Comparison of ENCODE assay signal across 8 cellular contexts in the genomic region with DNA sequence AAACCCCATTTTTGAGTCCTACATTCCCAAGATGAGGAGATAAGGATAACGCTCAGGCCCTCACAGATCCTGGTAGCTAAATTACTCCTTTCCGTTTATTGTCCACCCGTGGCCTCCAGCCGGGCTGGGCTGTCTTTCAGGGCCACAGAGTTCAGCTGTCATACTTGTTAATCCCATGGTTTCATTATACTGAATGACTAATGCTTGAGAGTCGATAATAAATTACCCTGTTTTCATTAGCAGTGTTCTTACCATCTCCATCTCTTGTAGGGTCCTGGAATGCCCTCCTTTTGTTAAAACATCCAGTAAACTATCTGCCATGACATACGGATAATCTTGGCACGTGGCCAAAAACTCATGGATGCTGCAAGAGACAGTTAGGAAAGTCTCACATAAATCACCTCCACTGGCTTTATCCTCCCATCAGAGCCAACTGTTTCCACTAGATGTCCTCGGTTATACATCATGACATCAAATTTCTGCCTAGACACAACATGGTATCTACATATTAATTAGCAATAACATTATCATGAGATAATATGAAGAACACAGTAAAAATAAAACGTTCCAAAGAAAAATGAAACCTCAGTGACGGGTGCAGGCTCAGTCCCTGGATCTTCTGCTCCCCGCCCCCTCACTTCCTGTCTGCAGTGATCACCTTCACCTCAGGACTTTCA. TPM values are rescaled to one million over a fixed set of nuclear protein-coding genes. Genes with fewer than 3 reads are reported as not detected.
DNase-seq lines count a peak whose midpoint lies in the region; ATAC-seq, FAIRE-seq and TF ChIP-seq lines count a peak whose summit lies in the region.

No MANE protein-coding gene starts in this region.

- no peaks in the 10 kb centered on the region for H3K9me3 ChIP-seq in lower lobe of right lung
- no peaks in the 10 kb centered on the region for H3K9me3 ChIP-seq in testis

- H3K27me3 ChIP-seq in lower lobe of right lung (ENCODE audit: low read depth) (no peaks in the 10 kb centered on the region), testis (no peaks in the 10 kb centered on the region)

- peaks cover 65% of the 10 kb centered on the region for H3K36me3 Mint-ChIP-seq in activated T-helper 2 cell treated with anti-CD3 and anti-CD28 coated beads, Interferon-gamma antibody, Interleukin-2, Interleukin-4, amounts not matched to agents 10 μg/mL and 5 μg/mL and 100 μg/mL, durations not matched to agents 14 hours and 24 hours and 36 hours (ENCODE audit: low read depth)

- peaks cover 38% of the 10 kb centered on the region for H3K4me1 Mint-ChIP-seq in activated T-helper 2 cell treated with anti-CD3 and anti-CD28 coated beads, Interferon-gamma antibody, Interleukin-2, Interleukin-4, amounts not matched to agents 10 μg/mL and 5 μg/mL and 100 μg/mL, durations not matched to agents 14 hours and 24 hours and 36 hours (ENCODE audit: low read depth)

- WGBS in testis, 2 donors, result 63 to 74% methylated on average over 11 of the region's 11 CpGs

- no peak overlapping the region for H3K4me3 Mint-ChIP-seq in activated T-helper 2 cell treated with anti-CD3 and anti-CD28 coated beads, Interferon-gamma antibody, Interleukin-2, Interleukin-4, amounts not matched to agents 10 μg/mL and 5 μg/mL and 100 μg/mL, durations not matched to agents 14 hours and 24 hours and 36 hours (ENCODE audit: low read depth)

- H3K27ac ChIP-seq in lower lobe of right lung, result no peak overlapping the region
- H3K27ac ChIP-seq in testis, result no peak overlapping the region

- DNase-seq in D721Med (ENCODE audit: insufficient read length, low spot score) (no peak), M059J (ENCODE audit: low read depth) (peak; percentile 58), lower lobe of right lung (no peak), testis (no peak)
- DNase-seq in activated T-helper 2 cell treated with anti-CD3 and anti-CD28 coated beads, Interferon-gamma antibody, Interleukin-2, Interleukin-4, amounts not matched to agents 10 μg/mL and 5 μg/mL and 100 μg/mL, durations not matched to agents 14 hours and 24 hours and 36 hours (ENCODE audit: low spot score), result no peak
- DNase-seq in activated CD4-positive, alpha-beta T cell treated with anti-CD3 and anti-CD28 coated beads, Interleukin-2, amount 50 U/mL, for 1 hour, result no peak

- FAIRE-seq in D721Med (lab: Jason Lieb, UNC), result no peak

- peak overlapping the region; percentile 38 for H3K27ac Mint-ChIP-seq in activated T-helper 2 cell treated with anti-CD3 and anti-CD28 coated beads, Interferon-gamma antibody, Interleukin-2, Interleukin-4, amounts not matched to agents 10 μg/mL and 5 μg/mL and 100 μg/mL, durations not matched to agents 14 hours and 24 hours and 36 hours

- H3K36me3 ChIP-seq in lower lobe of right lung, result peaks cover 96% of the 10 kb centered on the region
- no peaks in the 10 kb centered on the region for H3K36me3 ChIP-seq in testis (ENCODE audit: low read depth, missing control alignments)

- no peak for TF ChIP-seq POLR2A in testis (IDR thresholded peaks at IDR 0.05)

- no peaks in the 10 kb centered on the region for H3K27me3 Mint-ChIP-seq in activated T-helper 2 cell treated with anti-CD3 and anti-CD28 coated beads, Interferon-gamma antibody, Interleukin-2, Interleukin-4, amounts not matched to agents 10 μg/mL and 5 μg/mL and 100 μg/mL, durations not matched to agents 14 hours and 24 hours and 36 hours (ENCODE audit: low read depth)

- TF ChIP-seq CTCF in D721Med (IDR thresholded peaks at IDR 0.05; ENCODE audit: insufficient read depth, missing control alignments) (peak; percentile 36), lower lobe of right lung (IDR thresholded peaks at IDR 0.05) (peak; percentile 12), testis (IDR thresholded peaks at IDR 0.05) (no peak)

- no peaks in the 10 kb centered on the region for H3K4me1 ChIP-seq in lower lobe of right lung
- no peaks in the 10 kb centered on the region for H3K4me1 ChIP-seq in testis

- intact Hi-C loops in activated T-helper 2 cell treated with anti-CD3 and anti-CD28 coated beads, Interferon-gamma antibody, Interleukin-2, Interleukin-4, amounts not matched to agents 10 μg/mL and 5 μg/mL and 100 μg/mL, durations not matched to agents 14 hours and 24 hours and 36 hours (cut with micrococcal nuclease), result loop anchor here (10.0 kb wide), 1 partner anchor 109 kb away; no protein-coding TSS in a partner anchor
- intact Hi-C loops in lower lobe of right lung (cut with DNase I) (no loop called here), testis (cut with DNase I; ENCODE audit: low total_unique reads) (no loop called here)

- no peak overlapping the region for H3K4me3 ChIP-seq in lower lobe of right lung
- H3K4me3 ChIP-seq in testis, result no peak overlapping the region

- ATAC-seq in lower lobe of right lung (no peak), GM18861 (IDR thresholded peaks at IDR 0.05; ENCODE audit: unreplicated experiment) (no peak), HG03439 (IDR thresholded peaks at IDR 0.05; ENCODE audit: unreplicated experiment) (no peak)

- no peaks in the 10 kb centered on the region for H3K9me3 Mint-ChIP-seq in activated T-helper 2 cell treated with anti-CD3 and anti-CD28 coated beads, Interferon-gamma antibody, Interleukin-2, Interleukin-4, amounts not matched to agents 10 μg/mL and 5 μg/mL and 100 μg/mL, durations not matched to agents 14 hours and 24 hours and 36 hours

RNA-seq across cellular contexts. Expression of a gene that starts 45.3 kb away (rescaled TPM):
- 38.7 and 56.3 TPM in 2 replicates for total RNA-seq in M059J (2014; rRNA removed; shearing (Covaris generic))
- total RNA-seq in activated T-helper 2 cell treated with anti-CD3 and anti-CD28 coated beads, Interferon-gamma antibody, Interleukin-2, Interleukin-4, amounts not matched to agents 10 μg/mL and 5 μg/mL and 100 μg/mL, durations not matched to agents 14 hours and 24 hours and 36 hours, result 76.0 and 79.5 TPM in 2 replicates
- total RNA-seq in lower lobe of right lung (76.3 TPM), testis (10 to 100 TPM; 79.2 to 96.0 TPM)
- 110 TPM for polyA plus RNA-seq in testis (ENCODE audit: insufficient read depth, low read depth, low replicate concordance)

RNA-seq across cellular contexts. Expression of a gene that starts 57.1 kb away (rescaled TPM):
- total RNA-seq in M059J (2014; rRNA removed; shearing (Covaris generic)), result 10.5 and 17.4 TPM in 2 replicates
- 78.7 and 89.5 TPM in 2 replicates for total RNA-seq in activated T-helper 2 cell treated with anti-CD3 and anti-CD28 coated beads, Interferon-gamma antibody, Interleukin-2, Interleukin-4, amounts not matched to agents 10 μg/mL and 5 μg/mL and 100 μg/mL, durations not matched to agents 14 hours and 24 hours and 36 hours
- 115 TPM for total RNA-seq in lower lobe of right lung
- 1 to 10 TPM; 5.9 to 9.4 TPM for total RNA-seq in testis
- 5.9 TPM for polyA plus RNA-seq in testis (ENCODE audit: insufficient read depth, low read depth, low replicate concordance)

Comparison
In these comparisons a context has a peak if more than half of its experiments do, and no peak if none do; other contexts are left out.
1. CTCF ChIP-seq: peak in D721Med (single experiment) and lower lobe of right lung (single experiment); none in testis (0 of 3).